ENCODE assay signal across 14 cellular contexts in genomic region chr9:2043881-2044462, GRCh38. TPM values are rescaled to one million over a fixed set of nuclear protein-coding genes. Genes with fewer than 3 reads are reported as not detected.
DNase-seq lines count a peak whose midpoint lies in the region; ATAC-seq, FAIRE-seq and TF ChIP-seq lines count a peak whose summit lies in the region.
"Had no signal": no experiment of that assay in that cellular context is flagged by ENCODE, and none has a peak within 500 bp of the region (broad histone marks: within the 10 kb centered on the region; RNA-seq: fewer than 3 reads in every experiment).

No MANE protein-coding gene starts in this region.

- H3K36me3 ChIP-seq in hepatocyte (replicated peaks; ENCODE audit: insufficient read depth, low read depth) (no peaks in the 10 kb centered on the region), MM.1S (replicated peaks; ENCODE audit: insufficient read depth, low read length) (0 out of 2 replicates have a peak, but pooled peaks cover 12% of the 10 kb centered on the region)

- H3K4me1 ChIP-seq in hepatocyte (ENCODE audit: insufficient read depth), result no peaks in the 10 kb centered on the region
- H3K4me1 ChIP-seq in MM.1S (ENCODE audit: low read length), result no peaks in the 10 kb centered on the region

- H3K9me3 ChIP-seq in hepatocyte (ENCODE audit: low read depth) (no peaks in the 10 kb centered on the region), MM.1S (replicated peaks; ENCODE audit: insufficient read depth, low read length) (no peaks in the 10 kb centered on the region)
- H3K9me3 ChIP-seq: heart right ventricle, suprapubic skin had no signal

- no peak overlapping the region for H3K27ac ChIP-seq in hepatocyte
- H3K27ac ChIP-seq in MM.1S (ENCODE audit: low read length), result no peak overlapping the region
- H3K27ac ChIP-seq: C4-2B, suprapubic skin had no signal

- H3K4me3 ChIP-seq in hepatocyte (no peak overlapping the region), MM.1S (ENCODE audit: low read length) (no peak overlapping the region)
- H3K4me3 ChIP-seq: heart right ventricle, lung, suprapubic skin had no signal

- WGBS in hepatocyte (ENCODE audit: low lambda C conversion rate, missing lambda C conversion rate), result 24% methylated on average over 12 of the region's 12 CpGs

- H3K79me2 ChIP-seq in hepatocyte (no peaks in the 10 kb centered on the region), MM.1S (ENCODE audit: low read length) (peaks cover 7% of the 10 kb centered on the region; the same call in 1 of the 2 replicates)

- H3K27me3 ChIP-seq in hepatocyte (no peaks in the 10 kb centered on the region), MM.1S (replicated peaks; ENCODE audit: insufficient read depth, low read length) (no peaks in the 10 kb centered on the region)
- H3K27me3 ChIP-seq: heart right ventricle, suprapubic skin had no signal

- no peak overlapping the region for H3K9ac ChIP-seq in MM.1S (ENCODE audit: low read length)

- H3K4me2 ChIP-seq in hepatocyte (peak overlapping the region; percentile 16), MM.1S (ENCODE audit: low read depth, low read length) (no peak overlapping the region)

- H3K9me2 ChIP-seq in hepatocyte (replicated peaks; ENCODE audit: insufficient read depth), result no peaks in the 10 kb centered on the region
- H3K9me2 ChIP-seq in MM.1S (replicated peaks; ENCODE audit: insufficient read depth, low read length), result no peaks in the 10 kb centered on the region

- H4K20me1 ChIP-seq in hepatocyte (ENCODE audit: insufficient read depth, poor library complexity, severe bottlenecking), result no peaks in the 10 kb centered on the region
- no peaks in the 10 kb centered on the region for H4K20me1 ChIP-seq in MM.1S (ENCODE audit: insufficient read depth, low read length)

- no peak for FAIRE-seq in RCC 7860 (lab: Jason Lieb, UNC)

- no peak overlapping the region for H2AFZ ChIP-seq in hepatocyte
- no peak overlapping the region for H2AFZ ChIP-seq in MM.1S (ENCODE audit: low read length)

- peak; percentile 62 for ATAC-seq in HG03342 (IDR thresholded peaks at IDR 0.05; ENCODE audit: unreplicated experiment)
- ATAC-seq: heart right ventricle had no signal

- no peaks in the 10 kb centered on the region for H3F3A ChIP-seq in MM.1S (ENCODE audit: insufficient read depth, low read length)

- DNase-seq in GM10266 (ENCODE audit: extremely low spot score) (peak; percentile 34), GM20000 (ENCODE audit: low spot score) (peak; percentile 40), hepatocyte (ENCODE audit: low spot score) (no peak), MM.1S (no peak), SHP77 (lab: John Stamatoyannopoulos, UW) (no peak), hypothalamus (lab: John Stamatoyannopoulos, UW) (no peak), RCC 7860 (ENCODE audit: low spot score) (no peak)
- DNase-seq: activated CD4-positive, alpha-beta T cell treated with anti-CD3 and anti-CD28 coated beads, Interleukin-2, amount 50 U/mL, for 48 hours; heart right ventricle; stimulated activated CD4-positive, alpha-beta T cell treated with anti-CD3 and anti-CD28 coated beads, Interleukin-4, amount 100 ng/mL, for 1 hour had no signal

- no peak for TF ChIP-seq CTCF in GM10266 (IDR thresholded peaks at IDR 0.05; ENCODE audit: control insufficient read depth, insufficient read depth, low read depth, missing control alignments)
- TF ChIP-seq CTCF in GM20000 (IDR thresholded peaks at IDR 0.05; ENCODE audit: extremely low read depth, missing control alignments), result no peak
- no peak for TF ChIP-seq CTCF in hepatocyte (IDR thresholded peaks at IDR 0.05; ENCODE audit: poor library complexity)
- TF ChIP-seq CTCF in MM.1S (IDR thresholded peaks at IDR 0.05; ENCODE audit: low read length), result no peak

RNA-seq across cellular contexts. Expression of gene SMARCA2, which starts 28.8 kb away (rescaled TPM):
- total RNA-seq in hepatocyte, result 65.3 and 95.1 TPM in 2 replicates
- 30.1 and 39.9 TPM in 2 replicates for polyA plus RNA-seq in hepatocyte

Comparison
In these comparisons a context has a peak if more than half of its experiments do, and no peak if none do; other contexts are left out.
1. DNase-seq: peak in GM10266 (single experiment) and GM20000 (single experiment); none in hepatocyte (single experiment), MM.1S (single experiment), SHP77 (0 of 2), hypothalamus (0 of 51) and RCC 7860 (single experiment).